ENCODE assay signal across 1 cellular context in the genomic region with DNA sequence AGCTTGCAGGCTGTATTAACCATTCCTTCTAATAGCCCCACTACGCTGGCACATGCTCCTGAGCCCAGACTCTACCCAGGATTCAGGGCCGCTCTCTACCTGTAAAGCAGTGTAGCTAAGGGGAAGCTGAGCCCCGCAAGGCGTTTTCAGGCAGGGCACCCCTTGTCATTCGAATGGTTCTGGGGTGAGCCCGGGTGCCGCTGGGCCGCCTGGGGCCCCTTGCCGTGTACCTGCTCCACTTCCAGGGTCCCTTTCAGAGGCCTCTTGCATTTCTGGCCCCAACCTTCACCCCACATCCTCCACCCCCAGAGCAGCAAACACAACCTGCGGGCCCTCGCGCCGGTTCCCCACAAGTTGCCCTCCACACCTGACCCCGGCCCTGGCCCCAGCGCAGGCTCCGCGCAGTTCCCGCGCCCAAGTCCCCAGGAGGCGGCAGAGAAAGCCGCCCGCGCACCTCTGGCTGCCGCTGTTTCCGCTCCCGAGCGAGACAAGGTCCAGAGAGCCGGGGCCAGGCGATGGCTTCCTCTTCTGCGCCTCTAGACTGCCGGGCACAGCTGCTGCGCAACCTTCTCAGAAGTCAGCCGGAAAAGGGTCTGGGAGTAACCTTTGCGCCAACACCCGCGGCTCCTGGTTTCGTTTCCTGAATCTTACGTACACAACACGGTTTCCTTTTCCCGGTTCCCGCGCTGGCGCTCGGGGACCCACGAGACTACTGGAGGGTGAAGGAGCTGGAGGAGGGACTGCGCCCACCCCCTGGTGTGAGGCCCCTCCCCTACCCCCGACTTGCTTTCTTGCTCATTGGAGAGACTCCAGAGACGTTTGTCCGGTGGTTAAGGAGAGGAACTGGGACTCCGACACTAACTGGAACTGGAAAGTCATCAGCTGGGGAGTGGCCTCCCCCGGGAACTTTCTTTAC.
TF ChIP-seq lines count a peak whose summit lies in the region.

TSS of gene PLSCR1 (minus strand) at position 595 of the 916 bp plus-strand sequence. CDS start 8,055 bp downstream, outside the sequence.

TF ChIP-seq in K562, 482 proteins besides CTCF, POLR2A, EP300 and RAD21 (continued from another document and continues in another):
- TF ChIP-seq, protein P1, sequence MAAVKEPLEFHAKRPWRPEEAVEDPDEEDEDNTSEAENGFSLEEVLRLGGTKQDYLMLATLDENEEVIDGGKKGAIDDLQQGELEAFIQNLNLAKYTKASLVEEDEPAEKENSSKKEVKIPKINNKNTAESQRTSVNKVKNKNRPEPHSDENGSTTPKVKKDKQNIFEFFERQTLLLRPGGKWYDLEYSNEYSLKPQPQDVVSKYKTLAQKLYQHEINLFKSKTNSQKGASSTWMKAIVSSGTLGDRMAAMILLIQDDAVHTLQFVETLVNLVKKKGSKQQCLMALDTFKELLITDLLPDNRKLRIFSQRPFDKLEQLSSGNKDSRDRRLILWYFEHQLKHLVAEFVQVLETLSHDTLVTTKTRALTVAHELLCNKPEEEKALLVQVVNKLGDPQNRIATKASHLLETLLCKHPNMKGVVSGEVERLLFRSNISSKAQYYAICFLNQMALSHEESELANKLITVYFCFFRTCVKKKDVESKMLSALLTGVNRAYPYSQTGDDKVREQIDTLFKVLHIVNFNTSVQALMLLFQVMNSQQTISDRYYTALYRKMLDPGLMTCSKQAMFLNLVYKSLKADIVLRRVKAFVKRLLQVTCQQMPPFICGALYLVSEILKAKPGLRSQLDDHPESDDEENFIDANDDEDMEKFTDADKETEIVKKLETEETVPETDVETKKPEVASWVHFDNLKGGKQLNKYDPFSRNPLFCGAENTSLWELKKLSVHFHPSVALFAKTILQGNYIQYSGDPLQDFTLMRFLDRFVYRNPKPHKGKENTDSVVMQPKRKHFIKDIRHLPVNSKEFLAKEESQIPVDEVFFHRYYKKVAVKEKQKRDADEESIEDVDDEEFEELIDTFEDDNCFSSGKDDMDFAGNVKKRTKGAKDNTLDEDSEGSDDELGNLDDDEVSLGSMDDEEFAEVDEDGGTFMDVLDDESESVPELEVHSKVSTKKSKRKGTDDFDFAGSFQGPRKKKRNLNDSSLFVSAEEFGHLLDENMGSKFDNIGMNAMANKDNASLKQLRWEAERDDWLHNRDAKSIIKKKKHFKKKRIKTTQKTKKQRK (IDR thresholded peaks at IDR 0.05; ENCODE audit: borderline replicate concordance, low read depth, low read length) = no peak
- TF ChIP-seq, protein P2, sequence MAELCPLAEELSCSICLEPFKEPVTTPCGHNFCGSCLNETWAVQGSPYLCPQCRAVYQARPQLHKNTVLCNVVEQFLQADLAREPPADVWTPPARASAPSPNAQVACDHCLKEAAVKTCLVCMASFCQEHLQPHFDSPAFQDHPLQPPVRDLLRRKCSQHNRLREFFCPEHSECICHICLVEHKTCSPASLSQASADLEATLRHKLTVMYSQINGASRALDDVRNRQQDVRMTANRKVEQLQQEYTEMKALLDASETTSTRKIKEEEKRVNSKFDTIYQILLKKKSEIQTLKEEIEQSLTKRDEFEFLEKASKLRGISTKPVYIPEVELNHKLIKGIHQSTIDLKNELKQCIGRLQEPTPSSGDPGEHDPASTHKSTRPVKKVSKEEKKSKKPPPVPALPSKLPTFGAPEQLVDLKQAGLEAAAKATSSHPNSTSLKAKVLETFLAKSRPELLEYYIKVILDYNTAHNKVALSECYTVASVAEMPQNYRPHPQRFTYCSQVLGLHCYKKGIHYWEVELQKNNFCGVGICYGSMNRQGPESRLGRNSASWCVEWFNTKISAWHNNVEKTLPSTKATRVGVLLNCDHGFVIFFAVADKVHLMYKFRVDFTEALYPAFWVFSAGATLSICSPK (IDR thresholded peaks at IDR 0.05; ENCODE audit: borderline replicate concordance) = no peak
- TF ChIP-seq ZNF165 (CRISPR knock-in tag; IDR thresholded peaks at IDR 0.05; ENCODE audit: borderline replicate concordance) = no peak
- no peak for TF ChIP-seq ZNF121 (CRISPR knock-in tag; conservative IDR thresholded peaks at IDR 0.05)
- TF ChIP-seq SNAPC5 (CRISPR knock-in tag; IDR thresholded peaks at IDR 0.05) = no peak
- no peak for TF ChIP-seq MXD1 (CRISPR knock-in tag; IDR thresholded peaks at IDR 0.05; ENCODE audit: borderline replicate concordance, poor library complexity, severe bottlenecking)
- no peak for TF ChIP-seq MEIS2 (IDR thresholded peaks at IDR 0.05; ENCODE audit: partially characterized antibody)
- TF ChIP-seq SAFB (IDR thresholded peaks at IDR 0.05; ENCODE audit: borderline replicate concordance, low read depth, low read length) = no peak
- peak; percentile 70 for TF ChIP-seq CXXC5 (CRISPR knock-in tag; IDR thresholded peaks at IDR 0.05)
- TF ChIP-seq, protein P3, sequence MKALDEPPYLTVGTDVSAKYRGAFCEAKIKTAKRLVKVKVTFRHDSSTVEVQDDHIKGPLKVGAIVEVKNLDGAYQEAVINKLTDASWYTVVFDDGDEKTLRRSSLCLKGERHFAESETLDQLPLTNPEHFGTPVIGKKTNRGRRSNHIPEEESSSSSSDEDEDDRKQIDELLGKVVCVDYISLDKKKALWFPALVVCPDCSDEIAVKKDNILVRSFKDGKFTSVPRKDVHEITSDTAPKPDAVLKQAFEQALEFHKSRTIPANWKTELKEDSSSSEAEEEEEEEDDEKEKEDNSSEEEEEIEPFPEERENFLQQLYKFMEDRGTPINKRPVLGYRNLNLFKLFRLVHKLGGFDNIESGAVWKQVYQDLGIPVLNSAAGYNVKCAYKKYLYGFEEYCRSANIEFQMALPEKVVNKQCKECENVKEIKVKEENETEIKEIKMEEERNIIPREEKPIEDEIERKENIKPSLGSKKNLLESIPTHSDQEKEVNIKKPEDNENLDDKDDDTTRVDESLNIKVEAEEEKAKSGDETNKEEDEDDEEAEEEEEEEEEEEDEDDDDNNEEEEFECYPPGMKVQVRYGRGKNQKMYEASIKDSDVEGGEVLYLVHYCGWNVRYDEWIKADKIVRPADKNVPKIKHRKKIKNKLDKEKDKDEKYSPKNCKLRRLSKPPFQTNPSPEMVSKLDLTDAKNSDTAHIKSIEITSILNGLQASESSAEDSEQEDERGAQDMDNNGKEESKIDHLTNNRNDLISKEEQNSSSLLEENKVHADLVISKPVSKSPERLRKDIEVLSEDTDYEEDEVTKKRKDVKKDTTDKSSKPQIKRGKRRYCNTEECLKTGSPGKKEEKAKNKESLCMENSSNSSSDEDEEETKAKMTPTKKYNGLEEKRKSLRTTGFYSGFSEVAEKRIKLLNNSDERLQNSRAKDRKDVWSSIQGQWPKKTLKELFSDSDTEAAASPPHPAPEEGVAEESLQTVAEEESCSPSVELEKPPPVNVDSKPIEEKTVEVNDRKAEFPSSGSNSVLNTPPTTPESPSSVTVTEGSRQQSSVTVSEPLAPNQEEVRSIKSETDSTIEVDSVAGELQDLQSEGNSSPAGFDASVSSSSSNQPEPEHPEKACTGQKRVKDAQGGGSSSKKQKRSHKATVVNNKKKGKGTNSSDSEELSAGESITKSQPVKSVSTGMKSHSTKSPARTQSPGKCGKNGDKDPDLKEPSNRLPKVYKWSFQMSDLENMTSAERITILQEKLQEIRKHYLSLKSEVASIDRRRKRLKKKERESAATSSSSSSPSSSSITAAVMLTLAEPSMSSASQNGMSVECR (CRISPR knock-in tag; IDR thresholded peaks at IDR 0.05) = peak; percentile 40; the same call in 1 of the 2 replicates
- TF ChIP-seq TAF1 (IDR thresholded peaks at IDR 0.05; ENCODE audit: control insufficient read depth, extremely low read depth, insufficient read depth, low read length, severe bottlenecking) = peak; percentile 80
- TF ChIP-seq FOXK2 (conservative IDR thresholded peaks at IDR 0.05 in 1 of 2, IDR thresholded peaks at IDR 0.05 in 1 of 2; ENCODE audit: low read depth in 2 of 2) = peak; percentile 56 to 72
- TF ChIP-seq ETS1 (conservative IDR thresholded peaks at IDR 0.05; ENCODE audit: control insufficient read depth, low read depth, low read length) = no peak
- TF ChIP-seq HDAC1 (IDR thresholded peaks at IDR 0.05) = peak in 1 of 2 experiments; percentile 27; a peak in 1 of 4 replicates
- TF ChIP-seq TCFL5 (CRISPR knock-in tag; conservative IDR thresholded peaks at IDR 0.05) = no peak
- no peak; the same call in 1 of the 2 replicates for TF ChIP-seq SMAD4 (CRISPR knock-in tag; conservative IDR thresholded peaks at IDR 0.05)
- TF ChIP-seq, protein P4, sequence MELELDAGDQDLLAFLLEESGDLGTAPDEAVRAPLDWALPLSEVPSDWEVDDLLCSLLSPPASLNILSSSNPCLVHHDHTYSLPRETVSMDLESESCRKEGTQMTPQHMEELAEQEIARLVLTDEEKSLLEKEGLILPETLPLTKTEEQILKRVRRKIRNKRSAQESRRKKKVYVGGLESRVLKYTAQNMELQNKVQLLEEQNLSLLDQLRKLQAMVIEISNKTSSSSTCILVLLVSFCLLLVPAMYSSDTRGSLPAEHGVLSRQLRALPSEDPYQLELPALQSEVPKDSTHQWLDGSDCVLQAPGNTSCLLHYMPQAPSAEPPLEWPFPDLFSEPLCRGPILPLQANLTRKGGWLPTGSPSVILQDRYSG (tag; conservative IDR thresholded peaks at IDR 0.05; ENCODE audit: low read depth) = no peak
- no peak for TF ChIP-seq PRPF4 (IDR thresholded peaks at IDR 0.05; ENCODE audit: insufficient read depth, low read depth, low read length, poor library complexity, severe bottlenecking)
- TF ChIP-seq ZNF318 (IDR thresholded peaks at IDR 0.05; ENCODE audit: borderline replicate concordance in 1 of 2, low read depth in 1 of 2) = no peak
- peak; percentile 56 to 88 for TF ChIP-seq E2F6 (IDR thresholded peaks at IDR 0.05; ENCODE audit: borderline replicate concordance in 1 of 2, extremely low read depth in 1 of 2, insufficient read depth in 1 of 2, insufficient read length in 1 of 2, low read depth in 1 of 2, low read length in 1 of 2, poor library complexity in 1 of 2, severe bottlenecking in 1 of 2)
- TF ChIP-seq E2F3 (CRISPR knock-in tag; IDR thresholded peaks at IDR 0.05) = 0 out of 2 replicates have a peak, but pooled peaks have one; percentile 61
- peak; percentile 44; the same call in 1 of the 2 replicates for TF ChIP-seq MTA3 (IDR thresholded peaks at IDR 0.05; ENCODE audit: borderline replicate concordance)
- TF ChIP-seq PHF8 (IDR thresholded peaks at IDR 0.05; ENCODE audit: borderline replicate concordance, low read length) = peak; percentile 74
- TF ChIP-seq HDAC3 (IDR thresholded peaks at IDR 0.05; ENCODE audit: borderline replicate concordance, partially characterized antibody) = peak; percentile 94
